In genomic region chr1:32321712-32322291, GRCh38 we compare ENCODE assay signal across 12 cellular contexts. TPM values are rescaled to one million over a fixed set of nuclear protein-coding genes. Genes with fewer than 3 reads are reported as not detected.
DNase-seq lines count a peak whose midpoint lies in the region; ATAC-seq and TF ChIP-seq lines count a peak whose summit lies in the region.
"Had no signal": no experiment of that assay in that cellular context is flagged by ENCODE, and none has a peak within 500 bp of the region (broad histone marks: within the 10 kb centered on the region; RNA-seq: fewer than 3 reads in every experiment).

No MANE protein-coding gene starts in this region.

- H3K36me3 Mint-ChIP-seq in T-helper 1 cell treated with Interleukin-12 subunit alpha and Interleukin-12 subunit beta and Interleukin-4 antibody, amounts not matched to agents 30 μg/mL and 1 μg/mL, for 36 hours (ENCODE audit: low read depth) = peaks cover 24% of the 10 kb centered on the region
- peaks cover 11% of the 10 kb centered on the region for H3K36me3 Mint-ChIP-seq in endothelial cell (ENCODE audit: low read depth, unreplicated experiment)

- peak overlapping the region in 1 of 4 donors; percentile 23 for H3K4me3 ChIP-seq in stomach

- no peaks in the 10 kb centered on the region for H3K9me3 Mint-ChIP-seq in T-helper 1 cell treated with Interleukin-12 subunit alpha and Interleukin-12 subunit beta and Interleukin-4 antibody, amounts not matched to agents 30 μg/mL and 1 μg/mL, for 36 hours
- H3K9me3 Mint-ChIP-seq in endothelial cell (ENCODE audit: unreplicated experiment) = no peaks in the 10 kb centered on the region

- H3K27me3 ChIP-seq in stomach = no peaks in the 10 kb centered on the region
- H3K27me3 ChIP-seq: BE2C had no signal

- TF ChIP-seq EP300 in stomach (IDR thresholded peaks at IDR 0.05) = no peak

- H3K4me1 Mint-ChIP-seq in T-helper 1 cell treated with Interleukin-12 subunit alpha and Interleukin-12 subunit beta and Interleukin-4 antibody, amounts not matched to agents 30 μg/mL and 1 μg/mL, for 36 hours (ENCODE audit: low read depth) = peaks cover 29% of the 10 kb centered on the region
- peaks cover 18% of the 10 kb centered on the region for H3K4me1 Mint-ChIP-seq in endothelial cell (ENCODE audit: unreplicated experiment)

- 7 to 20% (median 16%) methylated on average over 5 of the region's 5 CpGs for WGBS in stomach, 5 donors

- intact Hi-C loops in stomach (cut with DNase I; ENCODE audit: low total_unique reads) = no loop called here

- H3K4me1 ChIP-seq in stomach = peaks cover 24 to 45% (median 35%) of the 10 kb centered on the region in 4 donors
- H3K4me1 ChIP-seq: BE2C had no signal

- peak overlapping the region; percentile 77 for H3K27ac Mint-ChIP-seq in T-helper 1 cell treated with Interleukin-12 subunit alpha and Interleukin-12 subunit beta and Interleukin-4 antibody, amounts not matched to agents 30 μg/mL and 1 μg/mL, for 36 hours
- peak overlapping the region; percentile 52 for H3K27ac Mint-ChIP-seq in endothelial cell (ENCODE audit: unreplicated experiment)

- H3K36me3 ChIP-seq in stomach = peaks cover 19 to 76% (median 68%) of the 10 kb centered on the region in 4 donors
- H3K36me3 ChIP-seq: BE2C had no signal

- ATAC-seq in GM19324 (IDR thresholded peaks at IDR 0.05; ENCODE audit: low FRiP score, unreplicated experiment) = no peak
- no peak for ATAC-seq in HG02798 (IDR thresholded peaks at IDR 0.05; ENCODE audit: poor library complexity, unreplicated experiment)
- ATAC-seq in HG03095 (IDR thresholded peaks at IDR 0.05; ENCODE audit: unreplicated experiment) = no peak

- peak overlapping the region; percentile 34 for H3K4me3 Mint-ChIP-seq in T-helper 1 cell treated with Interleukin-12 subunit alpha and Interleukin-12 subunit beta and Interleukin-4 antibody, amounts not matched to agents 30 μg/mL and 1 μg/mL, for 36 hours
- H3K4me3 Mint-ChIP-seq in endothelial cell (ENCODE audit: unreplicated experiment) = peak overlapping the region; percentile 15

- TF ChIP-seq POLR2A in stomach (IDR thresholded peaks at IDR 0.05) = no peak

- TF ChIP-seq CTCF in endothelial cell (IDR thresholded peaks at IDR 0.05; ENCODE audit: unreplicated experiment) = no peak
- TF ChIP-seq CTCF in stomach (IDR thresholded peaks at IDR 0.05) = no peak

- H3K27me3 Mint-ChIP-seq in T-helper 1 cell treated with Interleukin-12 subunit alpha and Interleukin-12 subunit beta and Interleukin-4 antibody, amounts not matched to agents 30 μg/mL and 1 μg/mL, for 36 hours (ENCODE audit: low read depth) = no peaks in the 10 kb centered on the region
- H3K27me3 Mint-ChIP-seq in endothelial cell (ENCODE audit: unreplicated experiment) = no peaks in the 10 kb centered on the region

- peak; percentile 16 for DNase-seq in activated naive CD4-positive, alpha-beta T cell treated with Interleukin-2 at 50 U/mL for 16 hours
- no peak for DNase-seq in activated naive CD4-positive, alpha-beta T cell (lab: John Stamatoyannopoulos, UW)
- no peak for DNase-seq in endothelial cell (ENCODE audit: low spot score)
- DNase-seq in stomach = peak; percentile 88
- DNase-seq: anterior cingulate cortex, BE2C, NCI-H1105, SK-N-SH had no signal

- H3K27ac ChIP-seq in stomach = peak overlapping the region; percentile 80 to 87 (median 85)

- H3K9me3 ChIP-seq in stomach = no peaks in the 10 kb centered on the region
- H3K9me3 ChIP-seq: BE2C, SK-N-SH had no signal

RNA-seq across cellular contexts. Expression of gene MARCKSL1, which starts 14.2 kb away (rescaled TPM):
- total RNA-seq in endothelial cell (ENCODE audit: unreplicated experiment) (730 TPM), stomach (10 to 100 TPM in 4 of 5 donors, 1 to 10 TPM in 1; 7.6 to 99.4 (median 22.9) TPM)
- polyA plus RNA-seq in stomach = 100 to 1,000 TPM in 1 of 3 donors, 10 to 100 TPM in 2; 46.4 to 100 (median 95.3) TPM

RNA-seq across cellular contexts. Expression of gene HDAC1, which starts 29.9 kb away (rescaled TPM):
- 143 TPM for total RNA-seq in endothelial cell (ENCODE audit: unreplicated experiment)
- total RNA-seq in stomach = 100 to 1,000 TPM in 1 of 5 donors, 10 to 100 TPM in 4; 62.0 to 143 (median 77.0) TPM
- 100 to 1,000 TPM in 1 of 3 donors, 10 to 100 TPM in 2; 50.7 to 113 (median 57.1) TPM for polyA plus RNA-seq in stomach

RNA-seq across cellular contexts. Expression of gene FAM229A, which starts 40.5 kb away (rescaled TPM):
- total RNA-seq in endothelial cell (ENCODE audit: unreplicated experiment) (8.5 TPM), stomach (10 to 100 TPM in 2 of 5 donors, 1 to 10 TPM in 3; 2.2 to 21.6 (median 8.8) TPM)
- polyA plus RNA-seq in stomach = 10 to 100 TPM in 1 of 3 donors, 1 to 10 TPM in 2; 7.8 to 10.3 (median 8.7) TPM

RNA-seq across cellular contexts. Expression of gene TSSK3, which starts 40.5 kb away (rescaled TPM):
- total RNA-seq in endothelial cell (ENCODE audit: unreplicated experiment) (0.67 TPM), stomach (under 1 TPM in 1 of 5 donors, not detected in 4; 0.92 TPM)
- under 1 TPM in 1 of 3 donors, not detected in 2; 0.43 TPM for polyA plus RNA-seq in stomach

Comparison
In these comparisons a context has a peak if more than half of its experiments do, and no peak if none do; other contexts are left out.
1. DNase-seq: peak in activated naive CD4-positive, alpha-beta T cell treated with Interleukin-2 at 50 U/mL for 16 hours (single experiment) and stomach (single experiment); none in activated naive CD4-positive, alpha-beta T cell (0 of 4) and endothelial cell (single experiment).